14 cellular contexts compared by ENCODE assay signal in the genomic region with DNA sequence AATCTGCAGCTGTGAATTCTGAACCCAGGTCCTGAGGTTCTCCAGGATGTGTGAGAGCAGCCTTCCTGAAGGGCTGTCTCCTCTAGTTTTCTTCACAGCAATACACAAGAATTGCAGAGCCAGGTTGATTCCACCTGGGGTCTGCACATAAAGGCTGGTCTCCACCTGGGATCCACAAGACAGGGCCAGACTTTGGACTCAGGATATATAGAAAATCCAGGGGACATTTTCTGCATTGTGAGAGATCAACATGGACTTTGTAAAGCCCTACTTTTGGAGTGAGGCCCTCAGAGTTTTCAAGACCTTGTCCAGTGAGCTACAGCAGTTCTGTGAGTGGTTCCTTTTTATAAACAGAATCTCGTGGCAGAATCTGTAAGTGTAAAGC. TPM values are rescaled to one million over a fixed set of nuclear protein-coding genes. Genes with fewer than 3 reads are reported as not detected.
DNase-seq lines count a peak whose midpoint lies in the region; ATAC-seq and TF ChIP-seq lines count a peak whose summit lies in the region.
"Had no signal": no experiment of that assay in that cellular context is flagged by ENCODE, and none has a peak within 500 bp of the region (broad histone marks: within the 10 kb centered on the region; RNA-seq: fewer than 3 reads in every experiment).

No MANE protein-coding gene starts in this region.

- 19 to 25% methylated on average over 1 of the region's 1 CpG for WGBS in body of pancreas, 2 donors
- WGBS in urinary bladder: 22% methylated on average over 1 of the region's 1 CpG

- H3K27ac ChIP-seq in body of pancreas (peak overlapping the region; percentile 13 to 36 (median 20)), urinary bladder (ENCODE audit: low read depth) (peak overlapping the region; percentile 66), foreskin keratinocyte (no peak overlapping the region)

- TF ChIP-seq CTCF in body of pancreas (IDR thresholded peaks at IDR 0.05) (no peak), foreskin keratinocyte (conservative IDR thresholded peaks at IDR 0.05) (no peak), GM10248 (IDR thresholded peaks at IDR 0.05; ENCODE audit: control extremely low read depth, extremely low read depth, low read depth, missing control alignments) (no peak)

- peak overlapping the region; percentile 97 for H3K4me3 Mint-ChIP-seq in activated naive CD4-positive, alpha-beta T cell treated with anti-CD3 and anti-CD28 coated beads, Interleukin-2, amount 50 U/mL, for 24 hours
- H3K4me3 Mint-ChIP-seq: WTC11 had no signal

- POLR2A ChIA-PET in GM10248 (lab: Yijun Ruan, JAX): no interaction called here

- no peaks in the 10 kb centered on the region for H3K9me3 ChIP-seq in body of pancreas
- no peaks in the 10 kb centered on the region for H3K9me3 ChIP-seq in mucosa of stomach (ENCODE audit: control insufficient read depth, low read length)

- H3K4me1 ChIP-seq in body of pancreas: peaks cover 60% of the 10 kb centered on the region
- H3K4me1 ChIP-seq in mucosa of stomach (ENCODE audit: control insufficient read depth, insufficient read depth, low read length): peaks cover 54% of the 10 kb centered on the region
- H3K4me1 ChIP-seq in urinary bladder (ENCODE audit: insufficient read depth): peaks cover 1% of the 10 kb centered on the region
- peaks cover 35% of the 10 kb centered on the region for H3K4me1 ChIP-seq in foreskin keratinocyte

- no peaks in the 10 kb centered on the region for H3K27me3 ChIP-seq in body of pancreas
- no peaks in the 10 kb centered on the region for H3K27me3 ChIP-seq in mucosa of stomach (ENCODE audit: control insufficient read depth, insufficient read depth, low read length)
- H3K27me3 ChIP-seq in foreskin keratinocyte: no peaks in the 10 kb centered on the region

- H3K36me3 Mint-ChIP-seq in activated naive CD4-positive, alpha-beta T cell treated with anti-CD3 and anti-CD28 coated beads, Interleukin-2, amount 50 U/mL, for 24 hours: peaks cover 60% of the 10 kb centered on the region

- peak overlapping the region; percentile 93 for H3K27ac Mint-ChIP-seq in activated naive CD4-positive, alpha-beta T cell treated with anti-CD3 and anti-CD28 coated beads, Interleukin-2, amount 50 U/mL, for 24 hours
- H3K27ac Mint-ChIP-seq: WTC11 had no signal

- no peak for TF ChIP-seq POLR2A in body of pancreas (IDR thresholded peaks at IDR 0.05)

- CTCF ChIA-PET in GM10248 (lab: Yijun Ruan, JAX): interaction anchor here (2.5 kb wide), 1 partner anchor 11 kb away, joined by 12 read pairs; no protein-coding TSS in a partner anchor

- peaks cover 89% of the 10 kb centered on the region for H3K4me1 Mint-ChIP-seq in activated naive CD4-positive, alpha-beta T cell treated with anti-CD3 and anti-CD28 coated beads, Interleukin-2, amount 50 U/mL, for 24 hours

- ATAC-seq in body of pancreas (no peak), foreskin keratinocyte (no peak)

- intact Hi-C loops in body of pancreas (cut with DNase I): no loop called here

- no peaks in the 10 kb centered on the region for H3K9me3 Mint-ChIP-seq in activated naive CD4-positive, alpha-beta T cell treated with anti-CD3 and anti-CD28 coated beads, Interleukin-2, amount 50 U/mL, for 24 hours
- H3K9me3 Mint-ChIP-seq: WTC11 had no signal

- no peaks in the 10 kb centered on the region for H3K27me3 Mint-ChIP-seq in activated naive CD4-positive, alpha-beta T cell treated with anti-CD3 and anti-CD28 coated beads, Interleukin-2, amount 50 U/mL, for 24 hours

- H3K4me3 ChIP-seq in body of pancreas (no peak overlapping the region), mucosa of stomach (ENCODE audit: low read length) (no peak overlapping the region), urinary bladder (ENCODE audit: low read depth, low read length) (no peak overlapping the region)

- H3K36me3 ChIP-seq in body of pancreas (replicated peaks in 1 of 2; ENCODE audit: insufficient read depth in 1 of 2, low read depth in 2 of 2): peaks cover 0 to under 1% of the 10 kb centered on the region in 2 donors
- H3K36me3 ChIP-seq in mucosa of stomach (ENCODE audit: control insufficient read depth, insufficient read depth, low read length): no peaks in the 10 kb centered on the region
- no peaks in the 10 kb centered on the region for H3K36me3 ChIP-seq in urinary bladder (ENCODE audit: insufficient read depth)

- DNase-seq in activated naive CD4-positive, alpha-beta T cell treated with Interleukin-2 at 50 U/mL for 16 hours: no peak
- DNase-seq in body of pancreas (no peak), foreskin keratinocyte (no peak), GM10248 (ENCODE audit: extremely low spot score) (no peak), midbrain (lab: John Stamatoyannopoulos, UW) (no peak)
- DNase-seq: aorta, Karpas-422, kidney, NCI-H345, posterior cingulate gyrus had no signal

- peak overlapping the region; percentile 19 for H3K9ac ChIP-seq in mucosa of stomach (ENCODE audit: low read length)

RNA-seq across cellular contexts. Expression of a gene that starts 6.3 kb away (rescaled TPM):
- total RNA-seq in body of pancreas (10 to 100 TPM in 1 of 2 donors, 1 to 10 TPM in 1; 8.8 to 11.5 TPM), urinary bladder (24.2 TPM), foreskin keratinocyte (14.6 and 16.5 TPM in 2 replicates)
- polyA plus RNA-seq in urinary bladder (6.0 TPM), foreskin keratinocyte (3.1 and 4.1 TPM in 2 replicates)
